22 cellular contexts compared by ENCODE assay signal in the genomic region with DNA sequence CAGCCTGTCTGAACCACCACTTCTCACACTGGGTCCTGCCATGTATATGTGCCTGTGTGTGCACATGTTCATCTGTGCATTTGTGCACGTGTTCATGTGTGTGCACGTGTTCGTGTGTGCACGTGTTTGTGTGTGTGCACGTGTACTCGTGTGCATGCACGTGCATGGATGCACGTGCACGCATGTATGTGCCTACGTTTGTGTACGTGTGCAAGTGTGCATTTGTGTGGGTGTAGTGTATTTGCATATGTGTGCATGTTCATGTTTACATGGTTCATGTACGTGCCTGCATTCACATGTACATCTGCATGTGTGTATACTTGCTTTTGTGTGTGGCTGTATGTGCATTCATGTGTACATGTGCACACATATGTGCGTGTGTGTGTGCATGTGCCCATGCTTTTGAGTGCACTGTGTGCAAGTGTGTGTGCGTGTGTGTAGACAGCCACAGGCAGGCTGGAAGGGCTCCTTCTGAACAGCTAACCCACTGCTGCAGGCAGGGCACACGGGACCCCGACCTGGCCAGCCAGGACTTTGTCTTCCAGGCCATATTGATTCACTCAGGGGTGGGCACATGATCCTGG.
"Had no signal": no experiment of that assay in that cellular context is flagged by ENCODE, and none has a peak within 500 bp of the region (broad histone marks: within the 10 kb centered on the region; RNA-seq: fewer than 3 reads in every experiment).

No MANE protein-coding gene starts in this region.

- DNase-seq: activated CD4-positive, alpha-beta T cell treated with anti-CD3 and anti-CD28 coated beads, Interleukin-2, amount 50 U/mL, for 48 hours; activated effector memory CD4-positive, alpha-beta T cell treated with Interleukin-2 at 50 U/mL for 16 hours; activated naive CD4-positive, alpha-beta T cell treated with anti-CD3 and anti-CD28 coated beads for 36 hours; activated naive CD8-positive, alpha-beta T cell treated with anti-CD3 and anti-CD28 coated beads, Interleukin-2, amount 10 ng/mL, durations not matched to agents 7 days and 5 days; activated T-cell treated with anti-CD3 and anti-CD28 coated beads, Interleukin-2, amount 50 U/mL, for 72 hours; amniotic stem cell; cerebellar nuclear complex; cortex of kidney; erythroblast; foreskin fibroblast; heart right ventricle; left colon; naive B cell; retina; stimulated activated CD4-positive, alpha-beta T cell treated with anti-CD3 and anti-CD28 coated beads, Interleukin-2, amount 100 ng/mL, for 48 hours; stimulated activated naive CD4-positive, alpha-beta T cell; T-helper 1 cell; testis had no signal

- H3K9me3 ChIP-seq: heart right ventricle, testis had no signal

- FAIRE-seq: endometrium, keratinocyte had no signal

- ATAC-seq: activated T-cell treated with anti-CD3 and anti-CD28 coated beads, Interleukin-2, amount 50 U/mL, for 72 hours; heart right ventricle; left colon had no signal

- H3K27me3 ChIP-seq: heart right ventricle, testis had no signal

- H3K27me3 Mint-ChIP-seq: activated naive CD8-positive, alpha-beta T cell treated with anti-CD3 and anti-CD28 coated beads, Interleukin-2, amount 10 ng/mL, durations not matched to agents 7 days and 5 days; memory B cell; naive B cell; type B pancreatic cell had no signal

- H3K27ac ChIP-seq: heart right ventricle, testis had no signal

- H3K9me3 Mint-ChIP-seq: activated naive CD4-positive, alpha-beta T cell treated with anti-CD3 and anti-CD28 coated beads for 36 hours; activated naive CD8-positive, alpha-beta T cell treated with anti-CD3 and anti-CD28 coated beads, Interleukin-2, amount 10 ng/mL, durations not matched to agents 7 days and 5 days; activated T-cell treated with anti-CD3 and anti-CD28 coated beads, Interleukin-2, amount 50 U/mL, for 72 hours; memory B cell; naive B cell; type B pancreatic cell had no signal

- H3K4me1 Mint-ChIP-seq: activated naive CD8-positive, alpha-beta T cell treated with anti-CD3 and anti-CD28 coated beads, Interleukin-2, amount 10 ng/mL, durations not matched to agents 7 days and 5 days; naive B cell had no signal

- H3K4me3 ChIP-seq: heart right ventricle, testis had no signal

- H3K27ac Mint-ChIP-seq: activated naive CD4-positive, alpha-beta T cell treated with anti-CD3 and anti-CD28 coated beads for 36 hours; activated naive CD8-positive, alpha-beta T cell treated with anti-CD3 and anti-CD28 coated beads, Interleukin-2, amount 10 ng/mL, durations not matched to agents 7 days and 5 days; activated T-cell treated with anti-CD3 and anti-CD28 coated beads, Interleukin-2, amount 50 U/mL, for 72 hours; memory B cell; naive B cell; type B pancreatic cell had no signal

- H3K4me3 Mint-ChIP-seq: activated naive CD4-positive, alpha-beta T cell treated with anti-CD3 and anti-CD28 coated beads for 36 hours; activated naive CD8-positive, alpha-beta T cell treated with anti-CD3 and anti-CD28 coated beads, Interleukin-2, amount 10 ng/mL, durations not matched to agents 7 days and 5 days; activated T-cell treated with anti-CD3 and anti-CD28 coated beads, Interleukin-2, amount 50 U/mL, for 72 hours; memory B cell; naive B cell; type B pancreatic cell had no signal

- H3K4me1 ChIP-seq: heart right ventricle had no signal
